Comparison of ENCODE assay signal across 16 cellular contexts in the genomic region with DNA sequence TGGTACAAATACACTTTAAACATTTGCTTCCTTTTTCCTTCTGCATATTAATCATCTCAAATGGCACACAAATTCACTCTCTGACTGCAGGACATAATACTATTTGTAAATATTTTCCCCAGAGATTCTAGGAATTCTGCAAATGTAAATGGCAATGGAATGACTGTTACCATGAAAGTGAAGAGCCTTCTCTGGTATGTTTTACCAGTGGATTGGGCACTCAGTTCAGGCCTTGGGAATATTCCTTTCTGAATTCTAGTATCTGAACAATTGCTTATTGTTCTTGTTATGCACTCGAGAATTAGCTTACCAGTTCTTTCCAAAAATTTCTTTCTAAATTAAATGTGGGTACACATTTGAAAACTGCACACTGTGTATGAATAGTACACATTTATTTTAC.
A peak's percentile ranks its signal among the peaks of the same experiment; 100 is the strongest.
DNase-seq lines count a peak whose midpoint lies in the region; ATAC-seq and TF ChIP-seq lines count a peak whose summit lies in the region.
"Had no signal": no experiment of that assay in that cellular context is flagged by ENCODE, and none has a peak within 500 bp of the region (broad histone marks: within the 10 kb centered on the region; RNA-seq: fewer than 3 reads in every experiment).

No MANE protein-coding gene starts in this region.

- H3K18ac ChIP-seq in mesenchymal stem cell (ENCODE audit: low read depth in 1 of 2, low read length in 2 of 2), result no peak overlapping the region

- H2BK120ac ChIP-seq in mesenchymal stem cell (ENCODE audit: low read depth, low read length), result no peak overlapping the region

- H2BK12ac ChIP-seq in mesenchymal stem cell (ENCODE audit: low read length in 2 of 2), result no peak overlapping the region

- H3K27me3 ChIP-seq in mesenchymal stem cell (ENCODE audit: control insufficient read depth in 1 of 2, insufficient read depth in 1 of 2, low read length in 2 of 2), result no peaks in the 10 kb centered on the region
- no peaks in the 10 kb centered on the region for H3K27me3 ChIP-seq in right cardiac atrium (ENCODE audit: control insufficient read depth, insufficient read depth)

- peak; percentile 3 for DNase-seq in AG04449 (ENCODE audit: low read depth, low spot score)
- DNase-seq in GM03348 (ENCODE audit: low spot score), result peak; percentile 44
- peak; percentile 34 for DNase-seq in epidermal melanocyte (ENCODE audit: insufficient read length, low spot score)
- peak; percentile 10 for DNase-seq in mesenchymal stem cell
- no peak for DNase-seq in right cardiac atrium
- no peak for DNase-seq in NCI-H526 (lab: John Stamatoyannopoulos, UW)
- DNase-seq in COLO668 (lab: John Stamatoyannopoulos, UW; ENCODE audit: unreplicated experiment), result no peak
- DNase-seq: CD4-positive, alpha-beta T cell; MV-4-11; NCI-H1436; NCI-H2029 treated with DMSO at 0.1 percent for 48 hours; NCI-H510A treated with DMSO at 0.1 percent for 48 hours; SIG-M5; SW 1271 had no signal

- POLR2A ChIA-PET in AG04449 (lab: Yijun Ruan, JAX), result no interaction called here

- intact Hi-C loops in right cardiac atrium (cut with DNase I), result no loop called here

- H3K27ac ChIP-seq in mesenchymal stem cell (ENCODE audit: low read length, poor library complexity, severe bottlenecking) (no peak overlapping the region), right cardiac atrium (ENCODE audit: low read length) (no peak overlapping the region)

- no CpG with 5 or more reads among the region's 1 CpG for WGBS in mesenchymal stem cell
- 75% methylated on average over 1 of the region's 1 CpG for WGBS in right cardiac atrium

- no peak overlapping the region for H3K14ac ChIP-seq in mesenchymal stem cell (ENCODE audit: low read length in 2 of 2)

- no peak for ATAC-seq in right cardiac atrium
- no peak for ATAC-seq in GM21737 (IDR thresholded peaks at IDR 0.05; ENCODE audit: unreplicated experiment)

- H3K23ac ChIP-seq in mesenchymal stem cell (ENCODE audit: low read length in 2 of 2), result no peak overlapping the region

- no peak overlapping the region for H2AFZ ChIP-seq in mesenchymal stem cell (ENCODE audit: low read depth, low read length)

- no peak overlapping the region for H2BK15ac ChIP-seq in mesenchymal stem cell (ENCODE audit: low read depth, poor library complexity, severe bottlenecking)

- no peak overlapping the region for H3K4ac ChIP-seq in mesenchymal stem cell (ENCODE audit: low read depth in 1 of 2, low read length in 2 of 2)

- peaks cover 0 to 25% of the 10 kb centered on the region in 2 experiments for H3K36me3 ChIP-seq in mesenchymal stem cell (ENCODE audit: control insufficient read depth in 1 of 2, insufficient read depth in 2 of 2, low read depth in 1 of 2, low read length in 2 of 2)
- H3K36me3 ChIP-seq: HAP-1 had no signal

- no peak for TF ChIP-seq CTCF in AG04449 (IDR thresholded peaks at IDR 0.05; ENCODE audit: insufficient read depth, low read length, missing control alignments)

- H4K91ac ChIP-seq in mesenchymal stem cell (ENCODE audit: low read length), result no peak overlapping the region

- no peak overlapping the region for H3K9ac ChIP-seq in mesenchymal stem cell (ENCODE audit: low read length)

- H3K4me3 ChIP-seq in AG04449 (ENCODE audit: low read depth, low read length) (no peak overlapping the region), mesenchymal stem cell (ENCODE audit: insufficient read depth in 1 of 2, low read depth in 1 of 2, low read length in 2 of 2) (no peak overlapping the region), right cardiac atrium (ENCODE audit: low read length) (no peak overlapping the region)
- H3K4me3 ChIP-seq: HAP-1 had no signal

- CTCF ChIA-PET in AG04449 (lab: Yijun Ruan, JAX), result no interaction called here

- no peak overlapping the region for H4K8ac ChIP-seq in mesenchymal stem cell (ENCODE audit: low read length)

- peaks cover 4% of the 10 kb centered on the region for H3K79me1 ChIP-seq in mesenchymal stem cell (replicated peaks; ENCODE audit: low read length, poor library complexity, severe bottlenecking)

- no peak overlapping the region for H2BK5ac ChIP-seq in mesenchymal stem cell (ENCODE audit: low read depth, low read length, poor library complexity, severe bottlenecking)

- H3K4me1 ChIP-seq in mesenchymal stem cell (ENCODE audit: control insufficient read depth, insufficient read depth, low read depth, low read length) (no peaks in the 10 kb centered on the region), right cardiac atrium (ENCODE audit: control insufficient read depth, insufficient read depth, low read length) (no peaks in the 10 kb centered on the region)
- H3K4me1 ChIP-seq: HAP-1 had no signal

- H3K9me3 ChIP-seq in mesenchymal stem cell (ENCODE audit: control insufficient read depth, low read length) (no peaks in the 10 kb centered on the region), right cardiac atrium (ENCODE audit: control insufficient read depth, low read length) (no peaks in the 10 kb centered on the region)
- H3K9me3 ChIP-seq: HAP-1 had no signal

- no peak overlapping the region for H3K4me2 ChIP-seq in mesenchymal stem cell (ENCODE audit: low read length, poor library complexity, severe bottlenecking)

- no peak overlapping the region for H2AK5ac ChIP-seq in mesenchymal stem cell (ENCODE audit: low read length, severe bottlenecking)

Comparison
In these comparisons a context has a peak if more than half of its experiments do, and no peak if none do; other contexts are left out.
1. DNase-seq: peak in AG04449 (single experiment), GM03348 (single experiment), epidermal melanocyte (single experiment) and mesenchymal stem cell (single experiment); none in right cardiac atrium (0 of 3), NCI-H526 (0 of 2) and COLO668 (single experiment).